Comparison of ENCODE assay signal across 16 cellular contexts in genomic region chr2:109124982-109125594, GRCh38. TPM values are rescaled to one million over a fixed set of nuclear protein-coding genes. Genes with fewer than 3 reads are reported as not detected.
DNase-seq lines count a peak whose midpoint lies in the region; ATAC-seq, FAIRE-seq and TF ChIP-seq lines count a peak whose summit lies in the region.
"Had no signal": no experiment of that assay in that cellular context is flagged by ENCODE, and none has a peak within 500 bp of the region (broad histone marks: within the 10 kb centered on the region; RNA-seq: fewer than 3 reads in every experiment).

No MANE protein-coding gene starts in this region.

- ATAC-seq in Panc1 = no peak
- no peak for ATAC-seq in GM18502 (IDR thresholded peaks at IDR 0.05; ENCODE audit: poor library complexity, unreplicated experiment)
- no peak for ATAC-seq in HG03196 (IDR thresholded peaks at IDR 0.05; ENCODE audit: unreplicated experiment)
- ATAC-seq: gastrocnemius medialis, GM12878 had no signal

- no peaks in the 10 kb centered on the region for H3K9me3 Mint-ChIP-seq in Calu3 (ENCODE audit: low read depth, unreplicated experiment)

- H3K9me3 ChIP-seq in Panc1 (ENCODE audit: control insufficient read depth, insufficient read depth, low read depth, low read length) (no peaks in the 10 kb centered on the region), keratinocyte (ENCODE audit: control insufficient read depth, low read depth, low read length) (no peaks in the 10 kb centered on the region)
- H3K9me3 ChIP-seq: gastrocnemius medialis, pancreas, stomach had no signal

- peaks cover 42% of the 10 kb centered on the region for H3K27me3 Mint-ChIP-seq in Calu3 (ENCODE audit: unreplicated experiment)

- H3K4me1 ChIP-seq in ACC112 (ENCODE audit: control insufficient read depth, insufficient read depth, low read length, unreplicated experiment) (peaks cover 25% of the 10 kb centered on the region), Panc1 (ENCODE audit: control insufficient read depth, insufficient read depth, low read length) (peaks cover 15% of the 10 kb centered on the region), keratinocyte (ENCODE audit: control insufficient read depth, extremely low read depth, insufficient read depth, low read length) (peaks cover 31% of the 10 kb centered on the region)
- H3K4me1 ChIP-seq: pancreas had no signal

- BruUV-seq in Calu3 (replicated peaks; lab: Mats Ljungman, UMichigan) (no TSS peak), Panc1 (replicated peaks; lab: Mats Ljungman, UMichigan) (no TSS peak)

- TF ChIP-seq CTCF in Calu3 (IDR thresholded peaks at IDR 0.05; ENCODE audit: unreplicated experiment) = no peak
- no peak for TF ChIP-seq CTCF in Panc1 (IDR thresholded peaks at IDR 0.05)
- TF ChIP-seq CTCF in keratinocyte (optimal IDR thresholded peaks at IDR 0.05 in 1 of 3, IDR thresholded peaks at IDR 0.05 in 1 of 3, conservative IDR thresholded peaks at IDR 0.05 in 1 of 3; ENCODE audit: extremely low read depth in 1 of 3, insufficient read depth in 2 of 3, low read length in 3 of 3) = no peak

- H3K79me2 ChIP-seq in ACC112 (ENCODE audit: control insufficient read depth, insufficient read depth, low read length, unreplicated experiment) (peaks cover 18% of the 10 kb centered on the region), keratinocyte (ENCODE audit: control insufficient read depth, insufficient read depth, low read length) (no peaks in the 10 kb centered on the region)

- H2AFZ ChIP-seq in ACC112 (ENCODE audit: low read length, unreplicated experiment) (no peak overlapping the region), keratinocyte (ENCODE audit: control insufficient read depth, low read length) (no peak overlapping the region)

- H3K36me3 ChIP-seq in ACC112 (ENCODE audit: insufficient read depth, low read length) = no peaks in the 10 kb centered on the region
- H3K36me3 ChIP-seq in Panc1 (ENCODE audit: control insufficient read depth, insufficient read depth, low read length) = no peaks in the 10 kb centered on the region
- no peaks in the 10 kb centered on the region for H3K36me3 ChIP-seq in keratinocyte (ENCODE audit: control insufficient read depth in 2 of 2, extremely low read depth in 1 of 2, insufficient read depth in 2 of 2, low read length in 2 of 2)
- H3K36me3 ChIP-seq: gastrocnemius medialis, pancreas, stomach had no signal

- intact Hi-C loops in Calu3 (cut with micrococcal nuclease; ENCODE audit: unreplicated experiment) = loop anchor here (5.0 kb wide), 1 partner anchor 147 kb away; no protein-coding TSS in a partner anchor
- intact Hi-C loops in Panc1 (cut with micrococcal nuclease; ENCODE audit: unreplicated experiment) = loop anchor here (2.0 kb wide), 1 partner anchor 386 kb away; no protein-coding TSS in a partner anchor

- peaks cover 20% of the 10 kb centered on the region for H3K36me3 Mint-ChIP-seq in Calu3 (ENCODE audit: insufficient read depth, unreplicated experiment)

- dilution Hi-C loops in keratinocyte (cut with MboI; ENCODE audit: extremely low pct_ligation_motif_present, low sequenced_read_pairs) = no loop called here

- peak; percentile 48 for DNase-seq in Calu3
- DNase-seq in Panc1 (ENCODE audit: low read depth, low spot score) = no peak
- no peak for DNase-seq in keratinocyte (ENCODE audit: low read depth, low spot score)
- DNase-seq in NCI-H82 treated with DMSO at 0.1 percent for 48 hours (lab: John Stamatoyannopoulos, UW; ENCODE audit: unreplicated experiment) = no peak
- no peak for DNase-seq in stimulated activated CD4-positive, alpha-beta T cell treated with anti-CD3 and anti-CD28 coated beads, Interleukin-4, amount 100 ng/mL, for 1 hour
- DNase-seq: dorsolateral prefrontal cortex; gastrocnemius medialis; NK-92 treated with Interleukin-12 subunit alpha and Interleukin-12 subunit beta, amount 100 ng/mL, for 24 hours; stimulated activated CD4-positive, alpha-beta T cell treated with anti-CD3 and anti-CD28 coated beads, Interleukin-4, amount 100 ng/mL, for 24 hours; stomach had no signal

- POLR2A ChIA-PET in Panc1 (lab: Charles Lee) = interaction anchor here (0.7 kb wide), 1 partner anchor 268 kb away, joined by 10 read pairs; no protein-coding TSS in a partner anchor

- in situ Hi-C loops in Panc1 (cut with HindIII; ENCODE audit: low pct_unique_long_range_greater_than_20kb, low sequenced_read_pairs) = no loop called here

- no peak overlapping the region for H3K4me3 Mint-ChIP-seq in Calu3 (ENCODE audit: low read depth, unreplicated experiment)

- H3K4me1 Mint-ChIP-seq in Calu3 (ENCODE audit: low read depth, unreplicated experiment) = peaks cover 22% of the 10 kb centered on the region

- no peaks in the 10 kb centered on the region for H3K9me1 ChIP-seq in keratinocyte (ENCODE audit: control insufficient read depth, extremely low read depth, insufficient read depth, low read length)

- H3K27me3 ChIP-seq in ACC112 (ENCODE audit: insufficient read depth, low read length) (peaks cover 23% of the 10 kb centered on the region), Panc1 (ENCODE audit: control insufficient read depth, insufficient read depth, low read length) (no peaks in the 10 kb centered on the region), keratinocyte (ENCODE audit: control insufficient read depth, extremely low read depth, insufficient read depth, low read length) (peaks cover 37% of the 10 kb centered on the region)
- H3K27me3 ChIP-seq: gastrocnemius medialis, pancreas had no signal

- no peak overlapping the region for H3K9ac ChIP-seq in keratinocyte (ENCODE audit: control insufficient read depth, extremely low read depth, insufficient read depth, low read length)

- H3K4me2 ChIP-seq in keratinocyte (ENCODE audit: control insufficient read depth, extremely low read depth, insufficient read depth, low read depth, low read length) = peak overlapping the region; percentile 35

- H3K27ac Mint-ChIP-seq in Calu3 (ENCODE audit: unreplicated experiment) = peak overlapping the region; percentile 59

- H3K4me3 ChIP-seq in ACC112 (ENCODE audit: low read depth, low read length) (peak overlapping the region; percentile 41), Panc1 (ENCODE audit: low read depth in 2 of 2, low read length in 2 of 2) (no peak overlapping the region), keratinocyte (ENCODE audit: control insufficient read depth in 2 of 3, extremely low read depth in 1 of 3, insufficient read depth in 2 of 3, low read depth in 1 of 3, low read length in 3 of 3) (no peak overlapping the region)
- H3K4me3 ChIP-seq: dorsolateral prefrontal cortex, gastrocnemius medialis, GM12878, pancreas, stomach had no signal

- FAIRE-seq in keratinocyte (lab: Jason Lieb, UNC) = no peak
- FAIRE-seq: D721Med, GM12878, pancreas had no signal

- no peaks in the 10 kb centered on the region for H4K20me1 ChIP-seq in keratinocyte (ENCODE audit: control insufficient read depth, extremely low read depth, insufficient read depth, low read length)

- H3K27ac ChIP-seq in ACC112 (ENCODE audit: low read depth, low read length) (peak overlapping the region; percentile 69), Panc1 (ENCODE audit: low read length) (peak overlapping the region; percentile 59), keratinocyte (ENCODE audit: control insufficient read depth, insufficient read depth, low read length) (no peak overlapping the region)
- H3K27ac ChIP-seq: dorsolateral prefrontal cortex, gastrocnemius medialis, pancreas had no signal

- CTCF ChIA-PET in Calu3 (lab: Charles Lee) = interaction anchor here (0.6 kb wide), 1 partner anchor 490 kb away, joined by 3 read pairs; no protein-coding TSS in a partner anchor
- CTCF ChIA-PET in Panc1 (lab: Charles Lee) = no interaction called here

RNA-seq across cellular contexts. Expression of gene SH3RF3, which starts 3.9 kb away (rescaled TPM):
- total RNA-seq in Calu3 (2022) (0.17 and 0.29 TPM in 2 replicates), Panc1 (2021; ENCODE audit: unreplicated experiment) (4.9 TPM)
- polyA plus RNA-seq in Panc1 (2012; ENCODE audit: insufficient read length) = 5.4 TPM
- polyA plus RNA-seq in keratinocyte = 0.08 to 0.18 TPM (median 0.17 TPM) in 3 replicates
- polyA plus RNA-seq in keratinocyte (2011; ENCODE audit: low read depth) = not detected
- 0.15 and 0.26 TPM in 2 replicates for polyA plus RNA-seq in keratinocyte (2011; cell fraction: cytosol; rRNA removed)
- polyA plus RNA-seq in keratinocyte (2011; cell fraction: nucleus; rRNA removed) = 0.49 and 0.55 TPM in 2 replicates
- 0.06 and 0.36 TPM in 2 replicates for polyA plus RNA-seq in keratinocyte (2012; ENCODE audit: low replicate concordance)
- polyA minus RNA-seq in keratinocyte = 0.19 to 0.69 TPM (median 0.20 TPM) in 3 replicates
- polyA minus RNA-seq in keratinocyte (2011; cell fraction: cytosol; rRNA and poly(A)+ RNA removed) = 0.96 TPM
- polyA minus RNA-seq in keratinocyte (2011; cell fraction: nucleus; rRNA and poly(A)+ RNA removed) = 0.95 and 1.3 TPM in 2 replicates
